Comparison of ENCODE assay signal across 14 cellular contexts in the genomic region with DNA sequence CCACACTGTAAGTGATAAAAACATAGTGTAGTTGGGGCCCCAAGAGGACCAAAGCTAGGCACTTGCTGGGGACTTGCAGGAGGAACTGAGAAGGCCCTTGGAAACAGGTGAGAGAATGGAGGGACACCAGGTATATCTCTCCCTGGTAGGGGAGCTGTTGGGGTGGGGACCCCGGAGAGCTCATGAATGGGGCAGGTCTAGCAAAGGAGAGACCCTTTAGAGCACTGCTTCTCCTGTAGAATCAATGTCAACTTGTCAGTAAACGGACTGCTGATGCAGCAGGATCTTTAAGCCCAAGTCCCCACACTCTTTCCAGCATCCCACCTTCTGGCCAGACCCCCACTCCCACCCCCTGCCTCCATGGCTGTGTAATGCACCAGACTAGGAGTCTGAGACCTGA.
A peak's percentile ranks its signal among the peaks of the same experiment; 100 is the strongest.
DNase-seq lines count a peak whose midpoint lies in the region; ATAC-seq and TF ChIP-seq lines count a peak whose summit lies in the region.
"Had no signal": no experiment of that assay in that cellular context is flagged by ENCODE, and none has a peak within 500 bp of the region (broad histone marks: within the 10 kb centered on the region; RNA-seq: fewer than 3 reads in every experiment).

No MANE protein-coding gene starts in this region.

- H3K27ac ChIP-seq in RWPE2 (ENCODE audit: poor library complexity, severe bottlenecking) (no peak overlapping the region), endodermal cell (ENCODE audit: low read depth, low read length) (no peak overlapping the region), neural progenitor cell (no peak overlapping the region), spleen (no peak overlapping the region), RWPE1 (no peak overlapping the region)
- H3K27ac ChIP-seq: GM23248 had no signal

- H3K27me3 Mint-ChIP-seq in endodermal cell (ENCODE audit: insufficient read depth): peaks cover 54% of the 10 kb centered on the region
- peaks cover 26% of the 10 kb centered on the region for H3K27me3 Mint-ChIP-seq in neural progenitor cell (ENCODE audit: insufficient read depth, low read depth)
- H3K27me3 Mint-ChIP-seq in activated T-cell treated with anti-CD3 and anti-CD28 coated beads, Interleukin-2, amount 50 U/mL, for 24 hours: peaks cover 25% of the 10 kb centered on the region

- no peak for TF ChIP-seq POLR2A in spleen (IDR thresholded peaks at IDR 0.05)

- H3K9me3 ChIP-seq in RWPE2 (ENCODE audit: severe bottlenecking) (no peaks in the 10 kb centered on the region), endodermal cell (ENCODE audit: control insufficient read depth, low read length) (no peaks in the 10 kb centered on the region), neural progenitor cell (ENCODE audit: low read depth) (no peaks in the 10 kb centered on the region), spleen (no peaks in the 10 kb centered on the region)
- H3K9me3 ChIP-seq: BE2C, Caco-2, HAP-1 had no signal

- H3K4me2 ChIP-seq in neural progenitor cell: no peak overlapping the region

- CTCF ChIA-PET in RWPE1 (lab: Yijun Ruan, JAX): interaction anchor here (0.6 to 1.0 kb wide), 2 partner anchors 20 to 404 kb away, joined by 3 read pairs; no protein-coding TSS in a partner anchor

- no peaks in the 10 kb centered on the region for H3K36me3 ChIP-seq in RWPE2 (ENCODE audit: low read depth)
- H3K36me3 ChIP-seq in endodermal cell (ENCODE audit: control insufficient read depth, insufficient read depth, low read length): no peaks in the 10 kb centered on the region
- no peaks in the 10 kb centered on the region for H3K36me3 ChIP-seq in neural progenitor cell
- no peaks in the 10 kb centered on the region for H3K36me3 ChIP-seq in spleen
- H3K36me3 ChIP-seq: BE2C, HAP-1 had no signal

- H3K4me3 Mint-ChIP-seq in endodermal cell (no peak overlapping the region), neural progenitor cell (no peak overlapping the region)
- H3K4me3 Mint-ChIP-seq in activated T-cell treated with anti-CD3 and anti-CD28 coated beads, Interleukin-2, amount 50 U/mL, for 24 hours: no peak overlapping the region
- H3K4me3 Mint-ChIP-seq: CD4-positive, alpha-beta T cell had no signal

- POLR2A ChIA-PET in RWPE1 (lab: Yijun Ruan, JAX; ENCODE audit: low non-redundant PET): no interaction called here

- no peak overlapping the region for H2AFZ ChIP-seq in neural progenitor cell (replicated peaks)
- H2AFZ ChIP-seq: GM23248 had no signal

- TF ChIP-seq CTCF in RWPE2 (IDR thresholded peaks at IDR 0.05; ENCODE audit: poor library complexity, severe bottlenecking) (no peak), endodermal cell (conservative IDR thresholded peaks at IDR 0.05) (no peak), neural progenitor cell (IDR thresholded peaks at IDR 0.05) (no peak), spleen (IDR thresholded peaks at IDR 0.05 in 8 of 11, conservative IDR thresholded peaks at IDR 0.05 in 3 of 11) (no peak), RWPE1 (conservative IDR thresholded peaks at IDR 0.05; ENCODE audit: low read depth) (no peak)

- H3F3A ChIP-seq in neural progenitor cell (ENCODE audit: low read depth): peaks cover 4% of the 10 kb centered on the region

- H3K9me3 Mint-ChIP-seq in endodermal cell (no peaks in the 10 kb centered on the region), neural progenitor cell (peaks cover 7% of the 10 kb centered on the region)
- H3K9me3 Mint-ChIP-seq in activated T-cell treated with anti-CD3 and anti-CD28 coated beads, Interleukin-2, amount 50 U/mL, for 24 hours: no peaks in the 10 kb centered on the region
- H3K9me3 Mint-ChIP-seq: CD4-positive, alpha-beta T cell had no signal

- WGBS in endodermal cell (ENCODE audit: insufficient coverage in 1 of 2, insufficient read length in 1 of 2), 2 experiments: 83 to 92% methylated on average over 1 to 2 of the region's 2 CpGs
- 75 to 94% (median 80%) methylated on average over 2 of the region's 2 CpGs for WGBS in spleen, 5 donors

- H4K20me1 ChIP-seq in neural progenitor cell (ENCODE audit: low read depth): no peaks in the 10 kb centered on the region

- H3K27me3 ChIP-seq in RWPE2 (ENCODE audit: insufficient read depth, poor library complexity, severe bottlenecking): no peaks in the 10 kb centered on the region
- H3K27me3 ChIP-seq in endodermal cell (ENCODE audit: control insufficient read depth, insufficient read depth, low read length, poor library complexity, severe bottlenecking): peaks cover 40% of the 10 kb centered on the region
- H3K27me3 ChIP-seq in neural progenitor cell: no peaks in the 10 kb centered on the region
- H3K27me3 ChIP-seq in spleen (replicated peaks in 1 of 7): peaks cover 0 to 13% (median 0%) of the 10 kb centered on the region in 7 donors
- H3K27me3 ChIP-seq: BE2C had no signal

- DNase-seq in RWPE2 (ENCODE audit: low spot score) (peak; percentile 6), endodermal cell (peak; percentile 28), neural progenitor cell (ENCODE audit: low spot score) (no peak), spleen (peak; percentile 47), RWPE1 (ENCODE audit: low spot score) (no peak), NCI-H345 treated with DMSO at 0.1 percent for 48 hours (lab: John Stamatoyannopoulos, UW; ENCODE audit: unreplicated experiment) (no peak)
- no peak for DNase-seq in activated T-cell treated with anti-CD3 and anti-CD28 coated beads, Interleukin-2, amount 50 U/mL, for 24 hours
- DNase-seq: ACHN, BE2C, C1 segment of cervical spinal cord, GM23248 had no signal

- no peak for ATAC-seq in RWPE2 (ENCODE audit: low read depth)

- intact Hi-C loops in spleen (cut with DNase I; ENCODE audit: low total_unique reads): no loop called here

- H3K4me1 ChIP-seq in RWPE2 (ENCODE audit: insufficient read depth, poor library complexity, severe bottlenecking) (no peaks in the 10 kb centered on the region), endodermal cell (ENCODE audit: control insufficient read depth, insufficient read depth, low read length) (peaks cover 20% of the 10 kb centered on the region), neural progenitor cell (peaks cover 7% of the 10 kb centered on the region), spleen (peaks cover 0 to 18% (median 13%) of the 10 kb centered on the region in 6 donors)
- H3K4me1 ChIP-seq: HAP-1 had no signal

- H3K79me2 ChIP-seq in neural progenitor cell (ENCODE audit: low read depth): no peaks in the 10 kb centered on the region

- H3K9ac ChIP-seq in endodermal cell (ENCODE audit: extremely low read depth, low read length, poor library complexity, severe bottlenecking) (no peak overlapping the region), neural progenitor cell (no peak overlapping the region)
- H3K9ac ChIP-seq: GM23248 had no signal

- H3K4me3 ChIP-seq in RWPE2 (ENCODE audit: severe bottlenecking): no peak overlapping the region
- H3K4me3 ChIP-seq in endodermal cell (ENCODE audit: low read length): no peak overlapping the region
- no peak overlapping the region for H3K4me3 ChIP-seq in neural progenitor cell
- H3K4me3 ChIP-seq in spleen: no peak overlapping the region
- H3K4me3 ChIP-seq: GM23248, HAP-1 had no signal

- H3K27ac Mint-ChIP-seq in endodermal cell: no peak overlapping the region
- peak overlapping the region; percentile 17 for H3K27ac Mint-ChIP-seq in neural progenitor cell
- H3K27ac Mint-ChIP-seq in activated T-cell treated with anti-CD3 and anti-CD28 coated beads, Interleukin-2, amount 50 U/mL, for 24 hours: no peak overlapping the region
- H3K27ac Mint-ChIP-seq: CD4-positive, alpha-beta T cell had no signal

- H3K36me3 Mint-ChIP-seq in endodermal cell (ENCODE audit: low read depth): no peaks in the 10 kb centered on the region
- no peaks in the 10 kb centered on the region for H3K36me3 Mint-ChIP-seq in neural progenitor cell
- H3K36me3 Mint-ChIP-seq in activated T-cell treated with anti-CD3 and anti-CD28 coated beads, Interleukin-2, amount 50 U/mL, for 24 hours (ENCODE audit: low read depth): no peaks in the 10 kb centered on the region

- H3K4me1 Mint-ChIP-seq in endodermal cell: peaks cover 25% of the 10 kb centered on the region
- peaks cover 47% of the 10 kb centered on the region for H3K4me1 Mint-ChIP-seq in neural progenitor cell
- H3K4me1 Mint-ChIP-seq in activated T-cell treated with anti-CD3 and anti-CD28 coated beads, Interleukin-2, amount 50 U/mL, for 24 hours (ENCODE audit: low read depth): peaks cover 1% of the 10 kb centered on the region

Comparison
In these comparisons a context has a peak if more than half of its experiments do, and no peak if none do; other contexts are left out.
1. DNase-seq: peak in RWPE2 (single experiment), endodermal cell (single experiment) and spleen (single experiment); none in neural progenitor cell (single experiment), RWPE1 (single experiment), activated T-cell treated with anti-CD3 and anti-CD28 coated beads, Interleukin-2, amount 50 U/mL, for 24 hours (single experiment) and NCI-H345 treated with DMSO at 0.1 percent for 48 hours (single experiment).